23 cellular contexts compared by ENCODE assay signal in the genomic region with DNA sequence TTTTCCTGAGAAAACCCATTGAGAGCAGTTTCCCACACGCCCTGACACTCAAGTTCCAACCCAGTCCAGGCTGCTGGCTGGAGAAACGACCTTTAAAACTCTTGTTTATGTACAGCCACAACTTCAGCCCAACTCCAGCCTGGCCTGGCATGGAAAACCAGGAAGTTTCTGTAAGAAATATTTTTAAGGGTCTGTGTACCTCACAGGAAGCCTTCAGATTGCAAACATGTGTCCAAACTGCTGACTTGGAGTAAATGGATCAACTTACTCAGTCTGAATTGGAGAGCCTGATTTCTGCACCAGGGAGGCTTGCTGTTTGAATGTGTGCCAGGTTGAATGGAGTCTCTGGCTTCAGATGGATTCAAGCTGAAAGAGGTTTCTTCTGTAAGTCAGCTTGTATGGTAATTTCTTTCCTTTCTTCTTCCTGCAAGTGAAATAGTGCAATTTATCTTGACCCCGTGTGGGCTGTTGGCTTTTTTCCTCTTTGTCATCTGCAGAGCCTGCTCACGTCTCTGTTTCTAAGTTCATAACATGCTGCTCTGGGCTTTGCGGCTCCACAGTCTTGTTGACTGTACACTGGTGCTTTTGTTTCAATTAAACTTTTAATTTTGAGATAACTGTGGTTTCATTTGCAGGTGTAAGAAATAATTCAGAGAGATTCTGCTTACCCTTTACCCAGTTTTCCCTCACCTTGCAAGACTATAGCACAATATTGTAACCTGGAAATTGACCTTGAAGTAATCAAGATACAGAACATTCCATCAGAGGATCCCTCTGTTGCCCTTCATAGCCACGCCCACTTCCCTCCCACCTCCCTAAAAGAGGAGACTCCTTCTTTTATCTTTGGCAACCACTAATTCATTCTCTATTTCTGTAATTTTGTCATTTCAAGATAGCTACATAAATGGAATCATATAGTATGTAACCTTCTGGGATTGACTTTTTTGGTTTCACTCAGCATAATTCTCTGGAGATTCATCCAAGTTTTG.
DNase-seq lines count a peak whose midpoint lies in the region; ATAC-seq, FAIRE-seq and TF ChIP-seq lines count a peak whose summit lies in the region.
"Had no signal": no experiment of that assay in that cellular context is flagged by ENCODE, and none has a peak within 500 bp of the region (broad histone marks: within the 10 kb centered on the region; RNA-seq: fewer than 3 reads in every experiment).

No MANE protein-coding gene starts in this region.

- no peak overlapping the region for H3K9ac ChIP-seq in HepG2 (ENCODE audit: insufficient read depth, low read depth, low read length)
- H3K9ac ChIP-seq: KMS-11, neural progenitor cell had no signal

- H3K79me2 ChIP-seq in HepG2 (ENCODE audit: insufficient read depth, low read length) = no peaks in the 10 kb centered on the region

- H3K4me2 ChIP-seq in HepG2 (ENCODE audit: low read depth, low read length) = no peak overlapping the region
- H3K4me2 ChIP-seq: KMS-11, neural progenitor cell had no signal

- intact Hi-C loops in HepG2 (cut with micrococcal nuclease; ENCODE audit: unreplicated experiment) = no loop called here

- peaks cover 40% of the 10 kb centered on the region for H3K27me3 Mint-ChIP-seq in type B pancreatic cell

- H3K4me1 Mint-ChIP-seq in type B pancreatic cell (ENCODE audit: unreplicated experiment) = peaks cover 18% of the 10 kb centered on the region
- H3K4me1 Mint-ChIP-seq: activated naive CD8-positive, alpha-beta T cell treated with anti-CD3 and anti-CD28 coated beads for 36 hours; memory B cell; T-helper 17 cell had no signal

- TF ChIP-seq CTCF in HepG2 (CRISPR knock-in tag; IDR thresholded peaks at IDR 0.05) (no peak), type B pancreatic cell (conservative IDR thresholded peaks at IDR 0.05) (no peak)

- FAIRE-seq in HepG2 (lab: Jason Lieb, UNC) = no peak

- no peak for TF ChIP-seq RAD21 in HepG2 (CRISPR knock-in tag; IDR thresholded peaks at IDR 0.05)

- peaks cover 0 to 11% of the 10 kb centered on the region in 2 experiments; a peak in 2 of 5 replicates for H3K27me3 ChIP-seq in HepG2 (ENCODE audit: control insufficient read depth in 1 of 2, insufficient read depth in 2 of 2, low read length in 2 of 2)
- H3K27me3 ChIP-seq: neural progenitor cell had no signal

- peaks cover 4% of the 10 kb centered on the region for H3K36me3 Mint-ChIP-seq in type B pancreatic cell
- H3K36me3 Mint-ChIP-seq: activated naive CD8-positive, alpha-beta T cell treated with anti-CD3 and anti-CD28 coated beads for 36 hours; memory B cell; neural progenitor cell had no signal

- peaks cover 4% of the 10 kb centered on the region for H3K9me3 Mint-ChIP-seq in type B pancreatic cell
- H3K9me3 Mint-ChIP-seq: activated naive CD8-positive, alpha-beta T cell treated with anti-CD3 and anti-CD28 coated beads for 36 hours; effector memory CD8-positive, alpha-beta T cell; neural progenitor cell had no signal

- no peak overlapping the region for H2AFZ ChIP-seq in HepG2 (ENCODE audit: low read length)
- H2AFZ ChIP-seq: neural progenitor cell had no signal

- H3K4me3 Mint-ChIP-seq in type B pancreatic cell = peak overlapping the region; percentile 9
- H3K4me3 Mint-ChIP-seq: activated naive CD8-positive, alpha-beta T cell treated with anti-CD3 and anti-CD28 coated beads for 36 hours; effector memory CD8-positive, alpha-beta T cell; memory B cell; neural progenitor cell; T-helper 17 cell had no signal

- CTCF ChIA-PET in HepG2 (lab: Yijun Ruan, JAX; ENCODE audit: low intra/inter-chr PET ratio, low total read pairs) = no interaction called here

- no peak for TF ChIP-seq POLR2A in HepG2 (IDR thresholded peaks at IDR 0.05; ENCODE audit: insufficient read depth in 1 of 2, low read depth in 2 of 2, low read length in 2 of 2)

- H3K9me3 ChIP-seq in HepG2 (ENCODE audit: low read length) = no peaks in the 10 kb centered on the region

- POLR2A ChIA-PET in HepG2 (lab: Yijun Ruan, JAX) = no interaction called here

- no peak overlapping the region for H3K4me3 ChIP-seq in HepG2 (replicated peaks in 1 of 3; ENCODE audit: insufficient read depth in 1 of 3, low read depth in 2 of 3, low read length in 3 of 3)
- H3K4me3 ChIP-seq: neural progenitor cell had no signal

- H3K36me3 ChIP-seq in HepG2 (replicated peaks in 1 of 2; ENCODE audit: control insufficient read depth in 1 of 2, insufficient read depth in 2 of 2, low read length in 2 of 2) = no peaks in the 10 kb centered on the region
- H3K36me3 ChIP-seq: neural progenitor cell had no signal

- ATAC-seq in HepG2 = no peak
- no peak for ATAC-seq in HG02938 (IDR thresholded peaks at IDR 0.05; ENCODE audit: unreplicated experiment)
- no peak for ATAC-seq in HG02981 (IDR thresholded peaks at IDR 0.05; ENCODE audit: unreplicated experiment)
- ATAC-seq: effector memory CD8-positive, alpha-beta T cell; T-helper 17 cell had no signal

- 10% methylated on average over 6 of the region's 6 CpGs for WGBS in HepG2 (ENCODE audit: low lambda C conversion rate)

- no TSS peak for BruUV-seq in HepG2 (replicated peaks; lab: Mats Ljungman, UMichigan)

- H3K27ac Mint-ChIP-seq in type B pancreatic cell = peak overlapping the region; percentile 56
- H3K27ac Mint-ChIP-seq: activated naive CD8-positive, alpha-beta T cell treated with anti-CD3 and anti-CD28 coated beads for 36 hours; effector memory CD8-positive, alpha-beta T cell; memory B cell; neural progenitor cell; T-helper 17 cell had no signal

- H3K27ac ChIP-seq in HepG2 (ENCODE audit: extremely low read length, insufficient read depth, low read length) = no peak overlapping the region
- H3K27ac ChIP-seq: 22Rv1, KMS-11, neural progenitor cell had no signal

- in situ Hi-C loops in HepG2 (cut with HindIII; ENCODE audit: extremely low pct_ligation_motif_present, low pct_unique_long_range_greater_than_20kb) = no loop called here

- no peaks in the 10 kb centered on the region for H4K20me1 ChIP-seq in HepG2 (ENCODE audit: insufficient read depth, low read length)

- TF ChIP-seq EP300 in HepG2 (IDR thresholded peaks at IDR 0.05; ENCODE audit: low read depth in 2 of 2, low read length in 2 of 2) (no peak), HepG2 (CRISPR knock-in tag; IDR thresholded peaks at IDR 0.05; ENCODE audit: borderline replicate concordance) (no peak)

- peak; percentile 8 for DNase-seq in NCI-H2107 treated with DMSO at 0.1 percent for 48 hours (lab: John Stamatoyannopoulos, UW; ENCODE audit: unreplicated experiment)
- DNase-seq in NCI-H2107 (lab: John Stamatoyannopoulos, UW) = no peak
- DNase-seq in fibroblast of peridontal ligament (ENCODE audit: extremely low read depth) = peak; percentile 87
- no peak for DNase-seq in HepG2 (ENCODE audit: low spot score)
- no peak for DNase-seq in type B pancreatic cell (ENCODE audit: extremely low spot score, unreplicated experiment)
- no peak for DNase-seq in NCI-H1694 (lab: John Stamatoyannopoulos, UW)
- DNase-seq: activated CD4-positive, CD25-positive, alpha-beta regulatory T cell; activated naive CD8-positive, alpha-beta T cell treated with anti-CD3 and anti-CD28 coated beads for 36 hours; central memory CD4-positive, alpha-beta T cell; DND-41; effector memory CD8-positive, alpha-beta T cell; foreskin melanocyte; NCI-H1105; retina; SHP77; stimulated activated CD4-positive, alpha-beta T cell treated with anti-CD3 and anti-CD28 coated beads, Interleukin-1b, Interleukin-23, amount 100 ng/mL, for 48 hours; T-helper 17 cell had no signal

- no peaks in the 10 kb centered on the region for H3K4me1 ChIP-seq in HepG2 (ENCODE audit: insufficient read depth, low read length)
- H3K4me1 ChIP-seq: neural progenitor cell had no signal

TF ChIP-seq in HepG2, 621 proteins besides CTCF, POLR2A, EP300 and RAD21:
- no peak for TF ChIP-seq SMAD1 (CRISPR knock-in tag; IDR thresholded peaks at IDR 0.05; ENCODE audit: borderline replicate concordance, low read depth)
- peak; percentile 33 to 44; a peak in 3 of 4 replicates for TF ChIP-seq MAFK (conservative IDR thresholded peaks at IDR 0.05 in 1 of 2, IDR thresholded peaks at IDR 0.05 in 1 of 2; ENCODE audit: low read length in 2 of 2)
TF ChIP-seq in HepG2: peak in this region for 1.

Comparison
In these comparisons a context has a peak if more than half of its experiments do, and no peak if none do; other contexts are left out.
1. DNase-seq: peak in NCI-H2107 treated with DMSO at 0.1 percent for 48 hours (single experiment) and fibroblast of peridontal ligament (single experiment); none in NCI-H2107 (single experiment), HepG2 (single experiment), type B pancreatic cell (single experiment) and NCI-H1694 (single experiment).